ENCODE assay signal across 8 cellular contexts in the genomic region with DNA sequence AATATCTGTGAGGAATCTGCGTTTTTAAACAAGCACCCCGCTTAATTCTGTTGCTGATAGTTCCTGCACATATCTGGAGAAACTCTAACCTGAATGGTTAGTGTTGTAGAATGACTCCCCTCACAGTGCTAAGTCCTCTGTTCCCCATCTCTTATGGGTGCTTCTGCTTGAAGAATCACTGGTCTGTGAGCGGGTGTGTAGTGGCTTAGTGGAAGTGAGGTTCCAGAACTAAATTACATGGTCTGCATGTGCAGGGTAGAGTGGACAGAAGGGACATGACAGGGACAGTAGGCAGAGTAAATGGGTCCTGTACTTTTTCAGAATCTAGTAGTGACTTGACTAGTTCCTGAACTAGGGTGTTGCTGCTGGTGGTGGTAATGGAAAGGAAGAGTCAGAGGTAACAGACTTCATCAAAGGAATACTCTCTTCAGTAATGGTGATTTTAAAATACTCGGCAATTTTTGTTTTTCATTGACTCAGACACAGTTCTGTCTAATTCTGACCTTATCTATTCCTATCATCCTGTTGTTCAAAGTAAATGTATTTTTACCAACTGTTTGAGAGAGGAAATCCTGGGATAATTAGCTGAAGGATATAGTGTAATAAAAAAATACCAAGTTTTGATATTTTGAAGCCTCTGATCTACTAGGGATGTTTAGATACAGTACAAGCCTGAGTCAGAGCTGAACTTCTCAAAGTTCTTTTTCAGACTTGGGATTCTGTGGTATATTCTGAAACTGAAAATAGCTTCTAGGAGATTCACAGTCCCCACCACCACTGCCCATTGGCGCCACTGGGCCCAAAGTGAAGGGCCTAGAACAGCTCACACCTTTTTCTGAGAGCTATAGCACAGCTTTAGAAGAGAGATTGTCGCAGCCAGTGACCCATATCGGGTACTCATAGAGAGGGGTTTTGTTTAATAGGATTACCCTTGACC. TPM values are rescaled to one million over a fixed set of nuclear protein-coding genes. Genes with fewer than 3 reads are reported as not detected.
A peak's percentile ranks its signal among the peaks of the same experiment; 100 is the strongest.
DNase-seq lines count a peak whose midpoint lies in the region; ATAC-seq and TF ChIP-seq lines count a peak whose summit lies in the region.

No MANE protein-coding gene starts in this region.

- H3K4me3 Mint-ChIP-seq in type B pancreatic cell: no peak overlapping the region

- no peak overlapping the region for H3K27ac ChIP-seq in A673 (ENCODE audit: low read depth, low read length, poor library complexity, severe bottlenecking)

- H3K27me3 ChIP-seq in A673 (replicated peaks; ENCODE audit: insufficient read depth, low read depth, low read length, poor library complexity): no peaks in the 10 kb centered on the region

- TF ChIP-seq CTCF in GM12864 (IDR thresholded peaks at IDR 0.05; ENCODE audit: low read depth, low read length, missing control alignments) (peak; percentile 22), choroid plexus epithelial cell (conservative IDR thresholded peaks at IDR 0.05; ENCODE audit: low read depth, low read length) (peak; percentile 30), type B pancreatic cell (conservative IDR thresholded peaks at IDR 0.05) (no peak), A673 (conservative IDR thresholded peaks at IDR 0.05; ENCODE audit: low read depth, low read length) (no peak)

- peaks cover 18% of the 10 kb centered on the region for H3K4me1 ChIP-seq in A673 (ENCODE audit: insufficient read depth, low read length, poor library complexity, severe bottlenecking)

- H3K27ac Mint-ChIP-seq in type B pancreatic cell: peak overlapping the region; percentile 73

- peaks cover 18% of the 10 kb centered on the region for H3K36me3 Mint-ChIP-seq in type B pancreatic cell

- POLR2A ChIA-PET in A673 (lab: Charles Lee; ENCODE audit: low non-redundant PET): no interaction called here

- H3K4me1 Mint-ChIP-seq in type B pancreatic cell (ENCODE audit: unreplicated experiment): peaks cover 43% of the 10 kb centered on the region

- intact Hi-C loops in A673 (cut with micrococcal nuclease; ENCODE audit: unreplicated experiment): no loop called here

- no TSS peak for BruUV-seq in A673 (replicated peaks; lab: Mats Ljungman, UMichigan)

- H3K27me3 Mint-ChIP-seq in type B pancreatic cell: no peaks in the 10 kb centered on the region

- H3K4me3 ChIP-seq in GM12864 (ENCODE audit: low read depth, low read length) (no peak overlapping the region), choroid plexus epithelial cell (ENCODE audit: low read depth, low read length) (no peak overlapping the region), A673 (ENCODE audit: low read depth, low read length, poor library complexity, severe bottlenecking) (no peak overlapping the region)

- ATAC-seq in GM21360 (IDR thresholded peaks at IDR 0.05; ENCODE audit: unreplicated experiment): peak; percentile 96
- peak; percentile 88 for ATAC-seq in HG03469 (IDR thresholded peaks at IDR 0.05; ENCODE audit: unreplicated experiment)

- no peaks in the 10 kb centered on the region for H3K36me3 ChIP-seq in A673 (ENCODE audit: insufficient read depth, low read length, poor library complexity, severe bottlenecking)

- DNase-seq in GM12864 (ENCODE audit: low read depth): peak; percentile 31
- peak; percentile 46 for DNase-seq in choroid plexus epithelial cell (ENCODE audit: low read depth)
- DNase-seq in type B pancreatic cell (ENCODE audit: extremely low spot score, unreplicated experiment): no peak
- DNase-seq in RKO (ENCODE audit: low spot score): no peak
- DNase-seq in A673 (ENCODE audit: low spot score): no peak
- no peak for DNase-seq in DMS79 (lab: John Stamatoyannopoulos, UW)

- no peaks in the 10 kb centered on the region for H3K9me3 Mint-ChIP-seq in type B pancreatic cell

- CTCF ChIA-PET in A673 (lab: Charles Lee): no interaction called here

- no peaks in the 10 kb centered on the region for H3K9me3 ChIP-seq in A673 (ENCODE audit: low read depth, low read length, poor library complexity, severe bottlenecking)

RNA-seq across cellular contexts. Expression of a gene that starts 55.5 kb away (rescaled TPM):
- total RNA-seq in type B pancreatic cell (ENCODE audit: low replicate concordance): 67.9 and 79.2 TPM in 2 replicates
- total RNA-seq in A673 (2021): 43.2 and 50.8 TPM in 2 replicates

Comparison
In these comparisons a context has a peak if more than half of its experiments do, and no peak if none do; other contexts are left out.
1. DNase-seq: peak in GM12864 (single experiment) and choroid plexus epithelial cell (single experiment); none in type B pancreatic cell (single experiment), RKO (single experiment), A673 (single experiment) and DMS79 (single experiment).
2. CTCF ChIP-seq: peak in GM12864 (single experiment) and choroid plexus epithelial cell (single experiment); none in type B pancreatic cell (single experiment) and A673 (single experiment).